Comparison of ENCODE assay signal across 1 cellular context in the genomic region with DNA sequence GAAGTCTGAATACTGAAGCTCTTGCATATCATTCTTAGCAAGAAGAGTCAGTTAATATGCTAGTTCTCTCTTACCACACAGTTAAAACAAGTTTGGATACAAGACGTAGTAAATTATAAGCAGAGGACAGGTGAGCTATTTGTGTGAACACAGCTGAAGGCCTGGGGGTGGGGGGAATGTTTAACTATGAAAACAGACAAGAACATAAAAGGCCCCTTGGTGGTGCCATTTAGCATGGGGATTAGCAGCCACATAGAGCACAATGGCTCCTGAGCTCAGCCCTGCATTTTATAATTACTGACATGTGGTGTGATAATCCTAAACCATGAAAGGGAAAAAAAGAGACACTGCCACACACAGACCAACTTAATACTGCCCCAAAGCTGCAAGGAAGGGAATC.
TF ChIP-seq lines count a peak whose summit lies in the region.

No MANE protein-coding gene starts in this region.

TF ChIP-seq in HepG2, 621 proteins besides CTCF, POLR2A, EP300 and RAD21 (continued from another document):
- TF ChIP-seq ZNF496 (CRISPR knock-in tag; IDR thresholded peaks at IDR 0.05; ENCODE audit: insufficient replicate concordance) (no peak), BORCS8-MEF2B (CRISPR knock-in tag; IDR thresholded peaks at IDR 0.05) (no peak)
